In the genomic region with DNA sequence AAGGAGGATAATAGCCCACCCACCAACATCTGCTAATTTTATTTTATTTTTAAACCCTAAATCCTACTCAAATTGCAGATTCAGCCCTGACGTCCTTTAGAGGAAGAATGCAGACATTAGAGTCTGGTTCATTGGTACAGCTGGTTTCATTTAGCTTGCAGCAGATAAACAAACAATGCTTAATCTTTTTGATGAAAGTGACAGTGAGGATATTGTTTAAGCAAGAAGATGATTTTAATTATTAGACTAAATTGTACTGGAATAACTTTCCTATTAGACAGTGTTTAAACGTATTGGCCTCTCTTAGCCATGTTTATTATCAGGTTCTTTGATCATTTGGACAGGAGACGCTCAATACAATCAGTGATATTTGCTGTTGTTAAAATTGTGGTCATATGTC, we compare ENCODE assay signal across 25 cellular contexts.
"Had no signal": no experiment of that assay in that cellular context is flagged by ENCODE, and none has a peak within 500 bp of the region (broad histone marks: within the 10 kb centered on the region; RNA-seq: fewer than 3 reads in every experiment).

No MANE protein-coding gene starts in this region.

- H3K36me3 Mint-ChIP-seq: natural killer cell treated with Interleukin-12 subunit alpha and Interleukin-12 subunit beta and Interleukin-15 and Interleukin-18, amount 100 ng/mL, for 72 hours; T-cell had no signal

- DNase-seq: activated CD4-positive, alpha-beta memory T cell treated with anti-CD3 and anti-CD28 coated beads, Interleukin-2, amount 10 ng/mL, durations not matched to agents 7 days and 5 days; activated CD4-positive, alpha-beta T cell treated with anti-CD3 and anti-CD28 coated beads, Interleukin-2, amount 10 ng/mL, durations not matched to agents 24 days and 14 days; activated effector memory CD4-positive, alpha-beta T cell treated with Interleukin-2 at 50 U/mL for 16 hours; activated naive CD4-positive, alpha-beta T cell treated with anti-CD3 and anti-CD28 coated beads for 36 hours; activated naive CD8-positive, alpha-beta T cell treated with anti-CD3 and anti-CD28 coated beads, Interleukin-2, amount 10 ng/mL, durations not matched to agents 7 days and 5 days; activated T-cell treated with anti-CD3 and anti-CD28 coated beads, Interleukin-2, amount 50 U/mL, for 72 hours; amygdala; left ventricle myocardium superior; mammary epithelial cell; midbrain; sigmoid colon; stimulated activated CD4-positive, alpha-beta T cell treated with anti-CD3 and anti-CD28 coated beads, Interleukin-15, amount 100 ng/mL, for 24 hours; stimulated activated CD4-positive, alpha-beta T cell treated with anti-CD3 and anti-CD28 coated beads, Interleukin-2, amount 100 ng/mL, for 48 hours; stimulated activated CD8-positive, alpha-beta memory T cell treated with anti-CD3 and anti-CD28 coated beads, Interleukin-4, amount 100 ng/mL, for 48 hours; stimulated activated naive CD4-positive, alpha-beta T cell; T-cell; testis; trophoblast cell had no signal

- H3K9me3 Mint-ChIP-seq: activated CD4-positive, alpha-beta memory T cell treated with anti-CD3 and anti-CD28 coated beads, Interleukin-2, amount 10 ng/mL, durations not matched to agents 7 days and 5 days; activated CD4-positive, alpha-beta T cell treated with anti-CD3 and anti-CD28 coated beads, Interleukin-2, amount 10 ng/mL, durations not matched to agents 24 days and 14 days; activated naive CD4-positive, alpha-beta T cell treated with anti-CD3 and anti-CD28 coated beads for 36 hours; T-helper 2 cell treated with Interferon-gamma antibody and Interleukin-4, amounts not matched to agents 5 μg/mL and 100 μg/mL, for 36 hours had no signal

- H3K27me3 Mint-ChIP-seq: activated CD4-positive, alpha-beta memory T cell treated with anti-CD3 and anti-CD28 coated beads, Interleukin-2, amount 10 ng/mL, durations not matched to agents 7 days and 5 days; activated CD4-positive, alpha-beta T cell treated with anti-CD3 and anti-CD28 coated beads, Interleukin-2, amount 10 ng/mL, durations not matched to agents 24 days and 14 days; activated naive CD8-positive, alpha-beta T cell treated with anti-CD3 and anti-CD28 coated beads, Interleukin-2, amount 10 ng/mL, durations not matched to agents 7 days and 5 days; natural killer cell treated with Interleukin-12 subunit alpha and Interleukin-12 subunit beta and Interleukin-15 and Interleukin-18, amount 100 ng/mL, for 72 hours; T-cell had no signal

- H3K27me3 ChIP-seq: hepatocyte, sigmoid colon, testis, vagina had no signal

- H3K4me1 ChIP-seq: testis, vagina had no signal

- H3K4me3 Mint-ChIP-seq: activated CD4-positive, alpha-beta memory T cell treated with anti-CD3 and anti-CD28 coated beads, Interleukin-2, amount 10 ng/mL, durations not matched to agents 7 days and 5 days; activated CD4-positive, alpha-beta T cell treated with anti-CD3 and anti-CD28 coated beads, Interleukin-2, amount 10 ng/mL, durations not matched to agents 24 days and 14 days; activated naive CD4-positive, alpha-beta T cell treated with anti-CD3 and anti-CD28 coated beads for 36 hours; activated naive CD8-positive, alpha-beta T cell treated with anti-CD3 and anti-CD28 coated beads, Interleukin-2, amount 10 ng/mL, durations not matched to agents 7 days and 5 days; activated T-cell treated with anti-CD3 and anti-CD28 coated beads, Interleukin-2, amount 50 U/mL, for 72 hours; natural killer cell treated with Interleukin-12 subunit alpha and Interleukin-12 subunit beta and Interleukin-15 and Interleukin-18, amount 100 ng/mL, for 72 hours; T-cell; T-helper 2 cell treated with Interferon-gamma antibody and Interleukin-4, amounts not matched to agents 5 μg/mL and 100 μg/mL, for 36 hours had no signal

- ATAC-seq: activated CD4-positive, CD25-positive, alpha-beta regulatory T cell treated with anti-CD3 and anti-CD28 coated beads, Interleukin-2, amount 50 U/mL, for 24 hours; activated T-cell treated with anti-CD3 and anti-CD28 coated beads, Interleukin-2, amount 50 U/mL, for 72 hours; esophagus mucosa; left ventricle myocardium superior; natural killer cell treated with Interleukin-12 subunit alpha and Interleukin-12 subunit beta and Interleukin-15 and Interleukin-18, amount 100 ng/mL, for 72 hours; T-cell had no signal

- H3K4me3 ChIP-seq: hepatocyte, sigmoid colon, smooth muscle cell, testis, vagina had no signal

- H3K36me3 ChIP-seq: sigmoid colon, vagina had no signal

- H3K27ac Mint-ChIP-seq: activated CD4-positive, alpha-beta memory T cell treated with anti-CD3 and anti-CD28 coated beads, Interleukin-2, amount 10 ng/mL, durations not matched to agents 7 days and 5 days; activated CD4-positive, alpha-beta T cell treated with anti-CD3 and anti-CD28 coated beads, Interleukin-2, amount 10 ng/mL, durations not matched to agents 24 days and 14 days; activated naive CD4-positive, alpha-beta T cell treated with anti-CD3 and anti-CD28 coated beads for 36 hours; activated naive CD8-positive, alpha-beta T cell treated with anti-CD3 and anti-CD28 coated beads, Interleukin-2, amount 10 ng/mL, durations not matched to agents 7 days and 5 days; activated T-cell treated with anti-CD3 and anti-CD28 coated beads, Interleukin-2, amount 50 U/mL, for 72 hours; natural killer cell treated with Interleukin-12 subunit alpha and Interleukin-12 subunit beta and Interleukin-15 and Interleukin-18, amount 100 ng/mL, for 72 hours; T-cell; T-helper 2 cell treated with Interferon-gamma antibody and Interleukin-4, amounts not matched to agents 5 μg/mL and 100 μg/mL, for 36 hours had no signal

- H3K9me3 ChIP-seq: sigmoid colon, testis, vagina had no signal

- H3K4me1 Mint-ChIP-seq: activated CD4-positive, alpha-beta memory T cell treated with anti-CD3 and anti-CD28 coated beads, Interleukin-2, amount 10 ng/mL, durations not matched to agents 7 days and 5 days; activated CD4-positive, alpha-beta T cell treated with anti-CD3 and anti-CD28 coated beads, Interleukin-2, amount 10 ng/mL, durations not matched to agents 24 days and 14 days; activated naive CD8-positive, alpha-beta T cell treated with anti-CD3 and anti-CD28 coated beads, Interleukin-2, amount 10 ng/mL, durations not matched to agents 7 days and 5 days; T-cell had no signal

- H3K27ac ChIP-seq: hepatocyte, sigmoid colon, testis, vagina had no signal
